ENCODE assay signal across 21 cellular contexts in the genomic region with DNA sequence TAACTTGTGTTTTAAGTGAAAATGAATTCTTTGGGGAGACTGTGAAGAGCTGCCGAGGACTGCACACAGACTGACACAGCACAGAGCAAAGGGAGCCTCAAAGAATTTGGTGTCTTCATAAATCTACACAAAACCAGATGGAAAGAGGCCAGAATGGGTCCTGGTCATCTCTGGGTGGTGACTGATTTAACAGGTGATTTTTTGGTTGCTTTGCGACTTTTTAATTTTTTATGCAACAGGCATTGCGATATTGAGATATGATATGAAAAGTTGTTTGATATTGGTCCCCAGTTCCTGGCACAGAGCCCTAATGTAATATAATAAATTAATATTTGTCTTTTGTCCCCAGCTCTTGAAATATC. TPM values are rescaled to one million over a fixed set of nuclear protein-coding genes. Genes with fewer than 3 reads are reported as not detected.
DNase-seq lines count a peak whose midpoint lies in the region; ATAC-seq, FAIRE-seq and TF ChIP-seq lines count a peak whose summit lies in the region.
"Had no signal": no experiment of that assay in that cellular context is flagged by ENCODE, and none has a peak within 500 bp of the region (broad histone marks: within the 10 kb centered on the region; RNA-seq: fewer than 3 reads in every experiment).

No MANE protein-coding gene starts in this region.

- H2BK120ac ChIP-seq in H1 (replicated peaks; ENCODE audit: low read depth, low read length) = peak overlapping the region; percentile 41

- TF ChIP-seq EP300 in H1 (IDR thresholded peaks at IDR 0.05; ENCODE audit: borderline replicate concordance in 1 of 2, low read depth in 2 of 2, low read length in 2 of 2) = no peak

- intact Hi-C loops in Caco-2 (cut with micrococcal nuclease; ENCODE audit: unreplicated experiment) = loop anchor here (1.0 kb wide), 1 partner anchor 12 kb away; the partner anchor contains the start of gene EIF1

- H3K36me3 Mint-ChIP-seq in Caco-2 (ENCODE audit: insufficient read depth, unreplicated experiment) = peaks cover 5% of the 10 kb centered on the region
- no peaks in the 10 kb centered on the region for H3K36me3 Mint-ChIP-seq in nephron (ENCODE audit: low read depth)

- H2BK15ac ChIP-seq in H1 (ENCODE audit: low read length) = no peak overlapping the region

- H3K4me3 Mint-ChIP-seq in Caco-2 (ENCODE audit: unreplicated experiment) (peak overlapping the region; percentile 35), nephron (no peak overlapping the region)

- H3K4me3 ChIP-seq in Caco-2 (ENCODE audit: low read depth, low read length) = no peak overlapping the region
- 0 out of 2 replicates have a peak overlapping the region, but pooled peaks have one; percentile 17 for H3K4me3 ChIP-seq in HUES6 (ENCODE audit: low read depth, low read length)
- peak overlapping the region in 1 of 4 experiments; percentile 36; a peak in 2 of 8 replicates for H3K4me3 ChIP-seq in H1 (ENCODE audit: extremely low read depth in 1 of 4, insufficient read depth in 2 of 4, low read depth in 3 of 4, low read length in 4 of 4)
- H3K4me3 ChIP-seq: mucosa of descending colon had no signal

- H3K18ac ChIP-seq in H1 (ENCODE audit: extremely low read depth, low read length) = peak overlapping the region; percentile 52; the same call in 1 of the 2 replicates

- 85% methylated on average over 3 of the region's 3 CpGs; no CpG with 5 or more reads in 1 of the 2 experiments for WGBS in H1 (ENCODE audit: extremely low coverage in 1 of 2, insufficient coverage in 1 of 2, insufficient read length in 1 of 2, insufficient replicate concordance in 2 of 2, low coverage in 1 of 2, low lambda C conversion rate in 2 of 2, missing lambda C conversion rate in 1 of 2), 2 experiments

- H3K79me1 ChIP-seq in H1 (ENCODE audit: low read depth, low read length) = no peaks in the 10 kb centered on the region

- H3K9ac ChIP-seq in HUES6 (ENCODE audit: low read length) (no peak overlapping the region), H1 (replicated peaks in 1 of 4; ENCODE audit: extremely low read depth in 1 of 4, low read depth in 3 of 4, low read length in 3 of 4) (no peak overlapping the region)

- H4K91ac ChIP-seq in H1 (replicated peaks; ENCODE audit: insufficient read length, low read length) = no peak overlapping the region

- H3K14ac ChIP-seq in H1 (ENCODE audit: insufficient read length) = no peak overlapping the region

- H3K9me3 ChIP-seq in Caco-2 (peaks cover 7% of the 10 kb centered on the region; the same call in 1 of the 2 replicates), HUES6 (ENCODE audit: control insufficient read depth, insufficient read depth, low read depth, low read length) (no peaks in the 10 kb centered on the region), H1 (ENCODE audit: insufficient read depth in 2 of 2, low read depth in 1 of 2, low read length in 1 of 2) (no peaks in the 10 kb centered on the region; a peak in 1 of 4 replicates)
- H3K9me3 ChIP-seq: mucosa of descending colon had no signal

- POLR2A ChIA-PET in Caco-2 (lab: Charles Lee) = interaction anchor here (1.9 kb wide), 1 partner anchor 13 kb away, joined by 14 read pairs; the partner anchor contains the start of gene EIF1
- POLR2A ChIA-PET in H1 (lab: Charles Lee; ENCODE audit: partially characterized antibody) = interaction anchor here (1.7 to 9.2 kb wide), 4 partner anchors 10 to 20 kb away, joined by 5 to 233 read pairs (median 8); partner anchors contain the start of gene EIF1

- H3K4me1 ChIP-seq in Caco-2 (peaks cover 23% of the 10 kb centered on the region), HUES6 (ENCODE audit: control insufficient read depth, insufficient read depth, low read length) (peaks cover 26% of the 10 kb centered on the region), H1 (replicated peaks in 1 of 4; ENCODE audit: control insufficient read depth in 3 of 4, insufficient read depth in 4 of 4, low read length in 3 of 4) (peaks cover 2 to 22% (median 11%) of the 10 kb centered on the region in 4 experiments; a peak in 6 of 7 replicates)

- H4K20me1 ChIP-seq in H1 (replicated peaks in 1 of 2; ENCODE audit: control insufficient read depth in 1 of 2, insufficient read depth in 2 of 2, low read length in 2 of 2) = no peaks in the 10 kb centered on the region

- peaks cover 9% of the 10 kb centered on the region for H3K9me3 Mint-ChIP-seq in Caco-2 (ENCODE audit: unreplicated experiment)
- peaks cover 5% of the 10 kb centered on the region for H3K9me3 Mint-ChIP-seq in nephron

- peak overlapping the region; percentile 30 for H2BK12ac ChIP-seq in H1 (ENCODE audit: low read depth, low read length)

- no peak overlapping the region for H2BK5ac ChIP-seq in H1 (ENCODE audit: low read depth, low read length)

- TF ChIP-seq CTCF in Caco-2 (IDR thresholded peaks at IDR 0.05; ENCODE audit: insufficient read depth in 1 of 2, low read depth in 1 of 2, low read length in 1 of 2, severe bottlenecking in 1 of 2, unreplicated experiment in 1 of 2) = no peak
- TF ChIP-seq CTCF in H1 (IDR thresholded peaks at IDR 0.05; ENCODE audit: control extremely low read depth in 1 of 3, insufficient read depth in 1 of 3, low read depth in 1 of 3, low read length in 3 of 3) = no peak
- no peak for TF ChIP-seq CTCF in nephron (IDR thresholded peaks at IDR 0.05; ENCODE audit: unreplicated experiment in 3 of 3)

- DNase-seq in Caco-2 (no peak), H1 (ENCODE audit: low read depth in 1 of 2, low spot score in 2 of 2) (no peak), NCI-H748 (lab: John Stamatoyannopoulos, UW; ENCODE audit: unreplicated experiment) (no peak), nucleus accumbens (lab: John Stamatoyannopoulos, UW) (no peak), NCI-H1930 (lab: John Stamatoyannopoulos, UW) (no peak)
- DNase-seq: cerebellar nuclear complex, hippocampal formation, mucosa of descending colon, NCI-H1694, NCI-H226, occipital lobe, SW 1271 had no signal

- H3K36me3 ChIP-seq in Caco-2 (ENCODE audit: control insufficient read depth, insufficient read depth, low read length) (no peaks in the 10 kb centered on the region), HUES6 (ENCODE audit: control insufficient read depth, insufficient read depth, low read length) (no peaks in the 10 kb centered on the region), H1 (ENCODE audit: control insufficient read depth in 2 of 4, insufficient read depth in 4 of 4, low read length in 3 of 4) (no peaks in the 10 kb centered on the region)

- H3K79me2 ChIP-seq in H1 (ENCODE audit: control insufficient read depth in 1 of 2, insufficient read depth in 2 of 2, low read length in 2 of 2) = no peaks in the 10 kb centered on the region

- no peaks in the 10 kb centered on the region for H3K23me2 ChIP-seq in H1 (ENCODE audit: low read depth, low read length)

- CTCF ChIA-PET in Caco-2 (lab: Charles Lee) (interaction anchor here (0.9 to 2.1 kb wide), 2 partner anchors 10 to 13 kb away, joined by 4 to 11 read pairs; partner anchors contain the start of gene EIF1), H1 (lab: Charles Lee; ENCODE audit: partially characterized antibody) (interaction anchor here (1.3 to 7.1 kb wide), 3 partner anchors 8 to 97 kb away, joined by 4 to 59 read pairs (median 7); no protein-coding TSS in a partner anchor)

- H3K27me3 ChIP-seq in Caco-2 (replicated peaks; ENCODE audit: control insufficient read depth, insufficient read depth, low read length) (no peaks in the 10 kb centered on the region), HUES6 (ENCODE audit: control insufficient read depth, insufficient read depth, low read length) (no peaks in the 10 kb centered on the region), H1 (replicated peaks in 1 of 4; ENCODE audit: control insufficient read depth in 3 of 4, extremely low read depth in 1 of 4, insufficient read depth in 3 of 4, low read length in 3 of 4) (no peaks in the 10 kb centered on the region)

- no TSS peak for BruUV-seq in Caco-2 (replicated peaks; lab: Mats Ljungman, UMichigan)

- TF ChIP-seq RAD21 in H1 (IDR thresholded peaks at IDR 0.05 in 1 of 2, conservative IDR thresholded peaks at IDR 0.05 in 1 of 2; ENCODE audit: low read depth in 2 of 2, low read length in 2 of 2) = no peak

- no peak overlapping the region for H2AFZ ChIP-seq in H1 (ENCODE audit: low read length)

- no peak overlapping the region for H2AK5ac ChIP-seq in H1 (ENCODE audit: low read depth, low read length)

- H3K4me1 Mint-ChIP-seq in Caco-2 (ENCODE audit: low read depth, unreplicated experiment) (peaks cover 26% of the 10 kb centered on the region), nephron (peaks cover 19% of the 10 kb centered on the region)

- H3K27me3 Mint-ChIP-seq in Caco-2 (ENCODE audit: insufficient read depth, unreplicated experiment) (no peaks in the 10 kb centered on the region), nephron (ENCODE audit: low read depth) (peaks cover 2% of the 10 kb centered on the region)

- H3K27ac ChIP-seq in HUES6 (ENCODE audit: low read depth, low read length) (peak overlapping the region; percentile 18; the same call in 1 of the 2 replicates), H1 (ENCODE audit: low read depth, low read length) (peak overlapping the region; percentile 58; the same call in 1 of the 2 replicates)
- H3K27ac ChIP-seq: RWPE1 had no signal

- no peak for TF ChIP-seq POLR2A in H1 (IDR thresholded peaks at IDR 0.05; ENCODE audit: control extremely low read depth in 1 of 2, low read depth in 2 of 2, low read length in 2 of 2)

- peak overlapping the region; percentile 93 for H3K27ac Mint-ChIP-seq in Caco-2 (ENCODE audit: unreplicated experiment)
- H3K27ac Mint-ChIP-seq in nephron = peak overlapping the region; percentile 81 to 97 (median 92)

- no peak overlapping the region for H4K8ac ChIP-seq in H1 (ENCODE audit: extremely low read depth, insufficient read depth, low read length)

- no peak for ATAC-seq in HG02571 (IDR thresholded peaks at IDR 0.05; ENCODE audit: unreplicated experiment)

- H3K4me2 ChIP-seq in H1 (ENCODE audit: insufficient read depth in 1 of 2, low read depth in 2 of 2, low read length in 2 of 2) = peak overlapping the region; percentile 16 to 52; a peak in 3 of 4 replicates

- no peak overlapping the region for H2BK20ac ChIP-seq in H1 (ENCODE audit: low read length)

- H4K5ac ChIP-seq in H1 (ENCODE audit: insufficient read length, low read depth, low read length) = no peak overlapping the region

- no peak for FAIRE-seq in H1 (lab: Jason Lieb, UNC)
- FAIRE-seq: GM12892, H54 had no signal

- no peak overlapping the region for H3K4ac ChIP-seq in H1 (replicated peaks; ENCODE audit: insufficient read length, low read depth, low read length)

- no peak overlapping the region for H3K56ac ChIP-seq in H1 (replicated peaks; ENCODE audit: insufficient read length, low read depth, low read length)

- H3K23ac ChIP-seq in H1 (ENCODE audit: insufficient read length) = no peak overlapping the region

RNA-seq across cellular contexts. Expression of gene EIF1, which starts 12.6 kb away (rescaled TPM):
- 759 and 783 TPM in 2 replicates for total RNA-seq in Caco-2 (2022)
- 528 and 539 TPM in 2 replicates for total RNA-seq in H1 (2021; fragmentation: NEBNext Ultra II Directional; extraction: Animal tissue kit (Norgen Biotek cat#: 25700))
- 89.3 and 175 TPM in 2 replicates for polyA plus RNA-seq in H1 (2011; rRNA removed)
- 105 TPM for polyA plus RNA-seq in H1 (2011; cell fraction: cytosol; rRNA removed)
- 101 TPM for polyA plus RNA-seq in H1 (2011; cell fraction: nucleus; rRNA removed)
- 476 to 568 TPM (median 517 TPM) in 4 replicates for polyA plus RNA-seq in H1 (2012, experiment 1 of 2)
- 186 TPM for polyA plus RNA-seq in H1 (2012, experiment 2 of 2)
- 266 TPM for polyA plus RNA-seq in H1 (2013, experiment 1 of 2)
- 257 TPM for polyA plus RNA-seq in H1 (2013, experiment 2 of 2)
- polyA minus RNA-seq in H1 (2011; rRNA and poly(A)+ RNA removed) = 91.0 and 95.7 TPM in 2 replicates
- polyA minus RNA-seq in H1 (2011; cell fraction: cytosol; rRNA and poly(A)+ RNA removed) = 120 TPM
- polyA minus RNA-seq in H1 (2011; cell fraction: nucleus; rRNA and poly(A)+ RNA removed) = 121 TPM

RNA-seq across cellular contexts. Expression of gene GAST, which starts 36.1 kb away (rescaled TPM):
- total RNA-seq in Caco-2 (2022) = 0.75 TPM in 1 of 2 replicates, not detected in the other
- not detected in 2 replicates for total RNA-seq in H1 (2021; fragmentation: NEBNext Ultra II Directional; extraction: Animal tissue kit (Norgen Biotek cat#: 25700))
- not detected in 2 replicates for polyA plus RNA-seq in H1 (2011; rRNA removed)
- polyA plus RNA-seq in H1 (2011; cell fraction: cytosol; rRNA removed) = not detected
- not detected for polyA plus RNA-seq in H1 (2011; cell fraction: nucleus; rRNA removed)
- polyA plus RNA-seq in H1 (2012, experiment 1 of 2) = not detected in 4 replicates
- polyA plus RNA-seq in H1 (2012, experiment 2 of 2) = not detected
- polyA plus RNA-seq in H1 (2013, experiment 1 of 2) = not detected
- not detected for polyA plus RNA-seq in H1 (2013, experiment 2 of 2)
- not detected in 2 replicates for polyA minus RNA-seq in H1 (2011; rRNA and poly(A)+ RNA removed)
- not detected for polyA minus RNA-seq in H1 (2011; cell fraction: cytosol; rRNA and poly(A)+ RNA removed)
- polyA minus RNA-seq in H1 (2011; cell fraction: nucleus; rRNA and poly(A)+ RNA removed) = not detected
- total RNA-seq: G401, M059J, mucosa of descending colon, occipital lobe, temporal lobe had no signal

RNA-seq across cellular contexts. Expression of gene KRT17, which starts 51.7 kb away (rescaled TPM):
- 2.8 and 3.4 TPM in 2 replicates for total RNA-seq in Caco-2 (2022)
- total RNA-seq in H1 (2021; fragmentation: NEBNext Ultra II Directional; extraction: Animal tissue kit (Norgen Biotek cat#: 25700)) = 0.36 and 0.50 TPM in 2 replicates
- polyA plus RNA-seq in H1 (2011; rRNA removed) = 0.95 and 0.96 TPM in 2 replicates
- polyA plus RNA-seq in H1 (2011; cell fraction: cytosol; rRNA removed) = 0.76 TPM
- polyA plus RNA-seq in H1 (2011; cell fraction: nucleus; rRNA removed) = 0.87 TPM
- polyA plus RNA-seq in H1 (2012, experiment 1 of 2) = 0.44 to 0.88 TPM (median 0.81 TPM) in 4 replicates
- polyA plus RNA-seq in H1 (2012, experiment 2 of 2) = 0.88 TPM
- 0.55 TPM for polyA plus RNA-seq in H1 (2013, experiment 1 of 2)
- polyA plus RNA-seq in H1 (2013, experiment 2 of 2) = 0.46 TPM
- 0.19 and 1.00 TPM in 2 replicates for polyA minus RNA-seq in H1 (2011; rRNA and poly(A)+ RNA removed)
- 22.5 TPM for polyA minus RNA-seq in H1 (2011; cell fraction: cytosol; rRNA and poly(A)+ RNA removed)
- polyA minus RNA-seq in H1 (2011; cell fraction: nucleus; rRNA and poly(A)+ RNA removed) = 11.9 TPM
- total RNA-seq: G401 had no signal

RNA-seq across cellular contexts. Expression of gene HAP1, which starts 58.4 kb away (rescaled TPM):
- 3.2 and 3.3 TPM in 2 replicates for total RNA-seq in Caco-2 (2022)
- total RNA-seq in H1 (2021; fragmentation: NEBNext Ultra II Directional; extraction: Animal tissue kit (Norgen Biotek cat#: 25700)) = 3.6 and 3.8 TPM in 2 replicates
- polyA plus RNA-seq in H1 (2011; rRNA removed) = 2.3 and 3.4 TPM in 2 replicates
- polyA plus RNA-seq in H1 (2011; cell fraction: cytosol; rRNA removed) = 2.9 TPM
- polyA plus RNA-seq in H1 (2011; cell fraction: nucleus; rRNA removed) = 10.6 TPM
- 2.4 to 3.6 TPM (median 2.8 TPM) in 4 replicates for polyA plus RNA-seq in H1 (2012, experiment 1 of 2)
- 1.9 TPM for polyA plus RNA-seq in H1 (2012, experiment 2 of 2)
- 1.8 TPM for polyA plus RNA-seq in H1 (2013, experiment 1 of 2)
- 1.5 TPM for polyA plus RNA-seq in H1 (2013, experiment 2 of 2)
- polyA minus RNA-seq in H1 (2011; rRNA and poly(A)+ RNA removed) = 0.80 and 1.3 TPM in 2 replicates
- polyA minus RNA-seq in H1 (2011; cell fraction: cytosol; rRNA and poly(A)+ RNA removed) = 0.66 TPM
- polyA minus RNA-seq in H1 (2011; cell fraction: nucleus; rRNA and poly(A)+ RNA removed) = 2.6 TPM
